ENCODE assay signal across 8 cellular contexts in genomic region chr10:11551915-11552602, GRCh38. TPM values are rescaled to one million over a fixed set of nuclear protein-coding genes. Genes with fewer than 3 reads are reported as not detected.
A peak's percentile ranks its signal among the peaks of the same experiment; 100 is the strongest.
DNase-seq lines count a peak whose midpoint lies in the region; ATAC-seq, FAIRE-seq and TF ChIP-seq lines count a peak whose summit lies in the region.

No MANE protein-coding gene starts in this region.

- ATAC-seq in pancreas, result peak; percentile 38 to 92 (median 78)

- TF ChIP-seq CTCF in pancreas (IDR thresholded peaks at IDR 0.05), result no peak
- no peak for TF ChIP-seq CTCF in GM10266 (IDR thresholded peaks at IDR 0.05; ENCODE audit: control insufficient read depth, insufficient read depth, low read depth, missing control alignments)

- H3K9me3 ChIP-seq in MG63, result peaks cover 2% of the 10 kb centered on the region
- no peaks in the 10 kb centered on the region for H3K9me3 ChIP-seq in pancreas

- H3K4me1 ChIP-seq in pancreas, result peaks cover 0 to 8% (median 5%) of the 10 kb centered on the region in 3 donors

- intact Hi-C loops in pancreas (cut with DNase I), result no loop called here

- no peaks in the 10 kb centered on the region for H3K27me3 ChIP-seq in MG63
- no peaks in the 10 kb centered on the region for H3K27me3 ChIP-seq in pancreas

- no peak overlapping the region for H3K4me3 ChIP-seq in MG63
- H3K4me3 ChIP-seq in pancreas, result no peak overlapping the region

- peak overlapping the region in 2 of 4 donors; percentile 57 for H3K27ac ChIP-seq in pancreas

- WGBS in pancreas, 2 donors, result 45 to 51% methylated on average over 4 of the region's 4 CpGs

- TF ChIP-seq POLR2A in GM12891 (IDR thresholded peaks at IDR 0.05; ENCODE audit: low read depth, low read length), result no peak

- FAIRE-seq in GM12891 (lab: Jason Lieb, UNC) (peak; percentile 89), colon (lab: Jason Lieb, UNC) (peak; percentile 51), pancreas (lab: Jason Lieb, UNC) (peak; percentile 26)

- H3K36me3 ChIP-seq in MG63 (no peaks in the 10 kb centered on the region), pancreas (no peaks in the 10 kb centered on the region)

- DNase-seq in GM12891 (ENCODE audit: insufficient read length, low spot score) (no peak), MG63 (peak; percentile 16), pancreas (no peak), globus pallidus (ENCODE audit: low spot score) (no peak), NCI-H748 treated with DMSO at 0.1 percent for 48 hours (lab: John Stamatoyannopoulos, UW) (no peak), GM10266 (ENCODE audit: extremely low spot score) (no peak)
- no peak for DNase-seq in stimulated activated CD4-positive, alpha-beta T cell treated with anti-CD3 and anti-CD28 coated beads, Interleukin-2, amount 100 ng/mL, for 48 hours

TF ChIP-seq in GM12891, 5 proteins besides CTCF, POLR2A, EP300 and RAD21:
- TF ChIP-seq POU2F2 (IDR thresholded peaks at IDR 0.05; ENCODE audit: low read depth, low read length) (no peak), POLR2AphosphoS5 (IDR thresholded peaks at IDR 0.05; ENCODE audit: low read depth, low read length) (no peak), TAF1 (IDR thresholded peaks at IDR 0.05; ENCODE audit: low read depth, low read length) (no peak), SPI1 (IDR thresholded peaks at IDR 0.05; ENCODE audit: low read depth, low read length) (no peak), PAX5 (IDR thresholded peaks at IDR 0.05; ENCODE audit: insufficient read depth, low read length, severe bottlenecking) (no peak)

RNA-seq across cellular contexts. Expression of gene USP6NL, which starts 59.4 kb away (rescaled TPM):
- polyA plus RNA-seq in GM12891 (2012; ENCODE audit: low read depth, missing spikeins), result 15.1 TPM
- total RNA-seq in MG63 (2014; rRNA removed; shearing (Covaris generic); ENCODE audit: low replicate concordance), result 4.0 and 7.0 TPM in 2 replicates
- 10 to 100 TPM in 1 of 6 donors, 1 to 10 TPM in 5; 4.2 to 10.4 (median 6.0) TPM for total RNA-seq in pancreas
- polyA plus RNA-seq in pancreas, result 1 to 10 TPM; 2.2 to 3.8 TPM
